Comparison of ENCODE assay signal across 8 cellular contexts in the genomic region with DNA sequence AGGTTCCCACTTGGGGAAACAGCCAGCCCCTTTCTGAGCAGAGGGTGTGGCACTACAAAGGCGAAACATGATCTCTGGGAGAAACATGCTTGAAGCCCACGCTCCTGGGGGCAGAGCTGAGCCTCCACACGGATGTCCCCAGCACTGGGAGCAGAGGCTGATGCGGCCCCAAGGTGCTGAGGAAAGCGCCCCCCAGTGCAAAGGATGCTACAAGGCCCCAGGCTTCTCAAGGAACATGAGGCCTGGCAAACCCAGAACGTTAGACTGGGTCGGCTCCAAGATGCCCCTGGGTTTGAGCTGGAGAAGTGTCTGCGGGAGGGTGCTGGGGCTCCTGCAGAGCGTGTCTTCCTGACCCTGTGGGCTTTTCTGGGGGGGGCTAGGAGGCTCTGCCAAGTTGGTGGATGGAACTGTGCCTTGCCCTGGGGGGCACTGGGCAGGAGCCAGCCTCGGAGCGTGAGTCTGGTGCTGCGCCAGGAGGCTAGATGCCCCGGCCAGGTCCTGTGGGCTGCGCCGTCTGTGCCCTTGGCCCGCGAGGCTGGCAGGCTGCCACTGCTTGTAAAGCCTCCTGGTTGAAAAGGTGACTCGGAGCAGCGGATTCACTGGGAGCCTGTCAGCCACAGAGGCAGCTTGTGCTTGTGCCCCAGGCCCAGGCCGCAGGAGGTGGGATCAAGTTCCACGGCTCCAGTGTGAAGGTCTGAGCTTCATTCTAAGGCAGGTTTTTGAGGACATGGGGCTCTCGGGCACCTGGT. TPM values are rescaled to one million over a fixed set of nuclear protein-coding genes. Genes with fewer than 3 reads are reported as not detected.
DNase-seq lines count a peak whose midpoint lies in the region.

No MANE protein-coding gene starts in this region.

- no peak overlapping the region for H3K18ac ChIP-seq in mesendoderm (ENCODE audit: low read length)

- H2AK5ac ChIP-seq in mesendoderm (ENCODE audit: low read length): no peak overlapping the region

- no CpG with 5 or more reads among the region's 22 CpGs for WGBS in mesendoderm (ENCODE audit: extremely low coverage, insufficient coverage, low lambda C conversion rate)

- no peak overlapping the region for H3K27ac Mint-ChIP-seq in T-helper 2 cell treated with Interferon-gamma antibody and Interleukin-4, amounts not matched to agents 5 μg/mL and 100 μg/mL, for 36 hours

- H2BK5ac ChIP-seq in mesendoderm (ENCODE audit: low read length): no peak overlapping the region

- H2BK15ac ChIP-seq in mesendoderm (replicated peaks; ENCODE audit: low read depth): no peak overlapping the region

- H3K27ac ChIP-seq in mesendoderm (ENCODE audit: low read depth, low read length): no peak overlapping the region

- peak overlapping the region; percentile 37 for H3K56ac ChIP-seq in mesendoderm (ENCODE audit: low read length)

- no peaks in the 10 kb centered on the region for H3K9me3 Mint-ChIP-seq in T-helper 2 cell treated with Interferon-gamma antibody and Interleukin-4, amounts not matched to agents 5 μg/mL and 100 μg/mL, for 36 hours

- peaks cover 3% of the 10 kb centered on the region for H3K36me3 Mint-ChIP-seq in T-helper 2 cell treated with Interferon-gamma antibody and Interleukin-4, amounts not matched to agents 5 μg/mL and 100 μg/mL, for 36 hours (ENCODE audit: low read depth)

- H3K79me1 ChIP-seq in mesendoderm (ENCODE audit: low read length): no peaks in the 10 kb centered on the region

- H2BK120ac ChIP-seq in mesendoderm (ENCODE audit: low read depth, low read length): no peak overlapping the region

- H3K36me3 ChIP-seq in mesendoderm (ENCODE audit: control insufficient read depth, insufficient read depth, low read length): no peaks in the 10 kb centered on the region

- H3K79me2 ChIP-seq in mesendoderm (ENCODE audit: control insufficient read depth, insufficient read depth, low read length): peaks cover 26% of the 10 kb centered on the region

- peaks cover 24% of the 10 kb centered on the region for H3K4me1 Mint-ChIP-seq in T-helper 2 cell treated with Interferon-gamma antibody and Interleukin-4, amounts not matched to agents 5 μg/mL and 100 μg/mL, for 36 hours (ENCODE audit: low read depth)

- H3K9ac ChIP-seq in mesendoderm (ENCODE audit: low read length): no peak overlapping the region

- H3K27me3 Mint-ChIP-seq in T-helper 2 cell treated with Interferon-gamma antibody and Interleukin-4, amounts not matched to agents 5 μg/mL and 100 μg/mL, for 36 hours (ENCODE audit: low read depth): no peaks in the 10 kb centered on the region

- H4K8ac ChIP-seq in mesendoderm (ENCODE audit: low read depth, low read length): no peak overlapping the region

- DNase-seq in T-helper 2 cell treated with Interferon-gamma antibody and Interleukin-4, amounts not matched to agents 5 μg/mL and 100 μg/mL, for 36 hours (ENCODE audit: low spot score): no peak
- DNase-seq in T-helper 2 cell: no peak
- DNase-seq in NCI-H526 treated with DMSO at 0.1 percent for 48 hours (lab: John Stamatoyannopoulos, UW): peak; percentile 33
- peak; percentile 92 for DNase-seq in cerebellar cortex (ENCODE audit: low spot score)
- DNase-seq in mesendoderm: no peak
- no peak for DNase-seq in NOMO-1 treated with DMSO at 0.1 percent for 48 hours (lab: John Stamatoyannopoulos, UW; ENCODE audit: unreplicated experiment)
- no peak for DNase-seq in MV-4-11 (lab: John Stamatoyannopoulos, UW)
- no peak for DNase-seq in NOMO-1 (lab: John Stamatoyannopoulos, UW; ENCODE audit: unreplicated experiment in 2 of 2)

- H3K23ac ChIP-seq in mesendoderm (ENCODE audit: low read length): peak overlapping the region; percentile 24

- no peaks in the 10 kb centered on the region for H3K27me3 ChIP-seq in mesendoderm (ENCODE audit: insufficient read depth, low read length, poor library complexity)

- H3K4me2 ChIP-seq in mesendoderm (ENCODE audit: low read length): no peak overlapping the region

- peaks cover 1% of the 10 kb centered on the region for H3K4me1 ChIP-seq in mesendoderm (ENCODE audit: control insufficient read depth, low read depth, low read length)

- no peak overlapping the region for H3K4me3 ChIP-seq in mesendoderm (ENCODE audit: low read length)

- H3K4me3 Mint-ChIP-seq in T-helper 2 cell treated with Interferon-gamma antibody and Interleukin-4, amounts not matched to agents 5 μg/mL and 100 μg/mL, for 36 hours: peak overlapping the region; percentile 80

- no peak overlapping the region for H3K4ac ChIP-seq in mesendoderm (ENCODE audit: low read depth, low read length)

- no peak overlapping the region for H4K5ac ChIP-seq in mesendoderm (ENCODE audit: low read length)

RNA-seq across cellular contexts. Expression of a gene that starts 8.1 kb away (rescaled TPM):
- 11.5 TPM for polyA plus RNA-seq in mesendoderm (2013, experiment 1 of 2)
- 11.6 TPM for polyA plus RNA-seq in mesendoderm (2013, experiment 2 of 2)

Comparison
In these comparisons a context has a peak if more than half of its experiments do, and no peak if none do; other contexts are left out.
1. DNase-seq: peak in NCI-H526 treated with DMSO at 0.1 percent for 48 hours (single experiment) and cerebellar cortex (single experiment); none in T-helper 2 cell treated with Interferon-gamma antibody and Interleukin-4, amounts not matched to agents 5 μg/mL and 100 μg/mL, for 36 hours (single experiment), T-helper 2 cell (0 of 5), mesendoderm (single experiment), NOMO-1 treated with DMSO at 0.1 percent for 48 hours (single experiment), MV-4-11 (single experiment) and NOMO-1 (0 of 2).